In the genomic region with DNA sequence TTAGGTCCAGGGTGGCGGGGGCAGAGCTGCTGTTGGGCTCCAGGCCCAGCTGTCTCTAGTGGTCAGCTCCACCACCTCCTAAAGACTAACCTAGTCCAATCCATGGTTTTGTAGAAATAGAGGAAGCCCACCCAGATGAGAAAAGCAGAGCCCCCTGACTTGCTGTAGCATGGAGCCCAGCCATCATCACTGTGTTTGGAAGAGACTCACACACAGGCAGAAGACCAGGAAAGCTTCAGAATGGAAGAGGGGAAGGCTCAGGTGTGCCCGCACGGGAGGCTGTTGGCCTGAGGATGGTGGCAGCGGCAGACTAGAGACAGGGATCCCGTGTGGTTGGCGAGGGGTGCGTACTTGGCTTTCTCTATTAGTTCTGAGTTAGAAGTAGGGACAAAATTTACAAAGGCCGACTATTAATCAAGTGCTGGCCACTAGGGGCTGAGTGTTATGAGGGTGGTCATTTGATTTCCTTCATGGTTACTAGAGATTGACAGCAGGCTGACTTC, we compare ENCODE assay signal across 30 cellular contexts.
"Had no signal": no experiment of that assay in that cellular context is flagged by ENCODE, and none has a peak within 500 bp of the region (broad histone marks: within the 10 kb centered on the region; RNA-seq: fewer than 3 reads in every experiment).

No MANE protein-coding gene starts in this region.

- DNase-seq: activated B cell treated with CpG ODN at 0.5 μM for 24 hours; activated CD4-positive, alpha-beta T cell treated with anti-CD3 and anti-CD28 coated beads for 48 hours; activated CD4-positive, alpha-beta T cell treated with anti-CD3 and anti-CD28 coated beads, Interleukin-2, amount 50 U/mL, for 1 hour; activated CD4-positive, alpha-beta T cell treated with anti-CD3 and anti-CD28 coated beads, Interleukin-2, amount 50 U/mL, for 48 hours; activated CD8-positive, alpha-beta memory T cell treated with anti-CD3 and anti-CD28 coated beads, Interleukin-2, amount 50 U/mL, for 48 hours; activated CD8-positive, alpha-beta T cell treated with anti-CD3 and anti-CD28 coated beads for 36 hours; activated gamma-delta T cell; activated naive CD4-positive, alpha-beta T cell; activated naive CD4-positive, alpha-beta T cell treated with anti-CD3 and anti-CD28 coated beads, Interleukin-2, amount 10 ng/mL, durations not matched to agents 7 days and 5 days; activated naive CD8-positive, alpha-beta T cell treated with anti-CD3 and anti-CD28 coated beads, Interleukin-2, amount 10 ng/mL, durations not matched to agents 7 days and 5 days; activated T-cell treated with anti-CD3 and anti-CD28 coated beads for 4 hours; activated T-cell treated with anti-CD3 and anti-CD28 coated beads, Interleukin-2, amount 50 U/mL, for 24 hours; activated T-cell treated with anti-CD3 and anti-CD28 coated beads, Interleukin-2, amount 50 U/mL, for 72 hours; effector memory CD4-positive, alpha-beta T cell; erythroblast; esophagus squamous epithelium; foreskin melanocyte; T-helper 1 cell; T-helper 17 cell; T1000; WERI-Rb-1 had no signal

- H3K27me3 ChIP-seq: ascending aorta had no signal

- H3K36me3 Mint-ChIP-seq: activated naive CD4-positive, alpha-beta T cell treated with anti-CD3 and anti-CD28 coated beads, Interleukin-2, amount 10 ng/mL, durations not matched to agents 7 days and 5 days; activated naive CD4-positive, alpha-beta T cell treated with anti-CD3 and anti-CD28 coated beads, Interleukin-2, amount 50 U/mL, for 72 hours; activated naive CD8-positive, alpha-beta T cell treated with anti-CD3 and anti-CD28 coated beads, Interleukin-2, amount 10 ng/mL, durations not matched to agents 7 days and 5 days; brain had no signal

- H3K4me1 ChIP-seq: ascending aorta, breast epithelium, esophagus squamous epithelium, gastroesophageal sphincter had no signal

- H3K9me3 ChIP-seq: ascending aorta, esophagus squamous epithelium had no signal

- ATAC-seq: activated CD4-positive, CD25-positive, alpha-beta regulatory T cell treated with anti-CD3 and anti-CD28 coated beads, Interleukin-2, amount 50 U/mL, for 24 hours; activated CD8-positive, alpha-beta T cell treated with anti-CD3 and anti-CD28 coated beads for 36 hours; activated naive CD4-positive, alpha-beta T cell treated with anti-CD3 and anti-CD28 coated beads, Interleukin-2, amount 50 U/mL, for 72 hours; activated T-cell treated with anti-CD3 and anti-CD28 coated beads, Interleukin-2, amount 50 U/mL, for 72 hours; gastroesophageal sphincter; T-helper 17 cell had no signal

- H3K4me3 Mint-ChIP-seq: activated B cell treated with CpG ODN at 0.5 μM for 24 hours; activated CD8-positive, alpha-beta T cell treated with anti-CD3 and anti-CD28 coated beads for 36 hours; activated naive CD4-positive, alpha-beta T cell treated with anti-CD3 and anti-CD28 coated beads, Interleukin-2, amount 10 ng/mL, durations not matched to agents 7 days and 5 days; activated naive CD8-positive, alpha-beta T cell treated with anti-CD3 and anti-CD28 coated beads, Interleukin-2, amount 10 ng/mL, durations not matched to agents 7 days and 5 days; activated T-cell treated with anti-CD3 and anti-CD28 coated beads, Interleukin-2, amount 50 U/mL, for 24 hours; activated T-cell treated with anti-CD3 and anti-CD28 coated beads, Interleukin-2, amount 50 U/mL, for 72 hours; brain; central memory CD8-positive, alpha-beta T cell; T-helper 17 cell; T-helper 2 cell treated with Interferon-gamma antibody and Interleukin-4, amounts not matched to agents 5 μg/mL and 100 μg/mL, for 36 hours had no signal

- H3K9me3 Mint-ChIP-seq: activated CD8-positive, alpha-beta T cell treated with anti-CD3 and anti-CD28 coated beads for 36 hours; activated naive CD8-positive, alpha-beta T cell treated with anti-CD3 and anti-CD28 coated beads, Interleukin-2, amount 10 ng/mL, durations not matched to agents 7 days and 5 days; T-helper 2 cell treated with Interferon-gamma antibody and Interleukin-4, amounts not matched to agents 5 μg/mL and 100 μg/mL, for 36 hours had no signal

- H3K27ac ChIP-seq: ascending aorta, breast epithelium, cardiac muscle cell, esophagus squamous epithelium, gastroesophageal sphincter, WERI-Rb-1 had no signal

- H3K4me1 Mint-ChIP-seq: activated B cell treated with CpG ODN at 0.5 μM for 24 hours; activated naive CD4-positive, alpha-beta T cell treated with anti-CD3 and anti-CD28 coated beads, Interleukin-2, amount 10 ng/mL, durations not matched to agents 7 days and 5 days; activated naive CD8-positive, alpha-beta T cell treated with anti-CD3 and anti-CD28 coated beads, Interleukin-2, amount 10 ng/mL, durations not matched to agents 7 days and 5 days; brain; central memory CD8-positive, alpha-beta T cell; T-helper 17 cell had no signal

- H3K4me3 ChIP-seq: ascending aorta, breast epithelium, cardiac muscle cell, esophagus squamous epithelium, gastroesophageal sphincter had no signal

- H3K36me3 ChIP-seq: ascending aorta, breast epithelium, cardiac muscle cell, esophagus squamous epithelium, gastroesophageal sphincter, WERI-Rb-1 had no signal

- H3K27ac Mint-ChIP-seq: activated B cell treated with CpG ODN at 0.5 μM for 24 hours; activated CD8-positive, alpha-beta T cell treated with anti-CD3 and anti-CD28 coated beads for 36 hours; activated naive CD4-positive, alpha-beta T cell treated with anti-CD3 and anti-CD28 coated beads, Interleukin-2, amount 10 ng/mL, durations not matched to agents 7 days and 5 days; activated naive CD4-positive, alpha-beta T cell treated with anti-CD3 and anti-CD28 coated beads, Interleukin-2, amount 50 U/mL, for 72 hours; activated naive CD8-positive, alpha-beta T cell treated with anti-CD3 and anti-CD28 coated beads, Interleukin-2, amount 10 ng/mL, durations not matched to agents 7 days and 5 days; activated T-cell treated with anti-CD3 and anti-CD28 coated beads, Interleukin-2, amount 50 U/mL, for 24 hours; activated T-cell treated with anti-CD3 and anti-CD28 coated beads, Interleukin-2, amount 50 U/mL, for 72 hours; brain; T-helper 17 cell; T-helper 2 cell treated with Interferon-gamma antibody and Interleukin-4, amounts not matched to agents 5 μg/mL and 100 μg/mL, for 36 hours had no signal
